8 cellular contexts compared by ENCODE assay signal in genomic region chr17:27577124-27577761, GRCh38. TPM values are rescaled to one million over a fixed set of nuclear protein-coding genes. Genes with fewer than 3 reads are reported as not detected.
DNase-seq lines count a peak whose midpoint lies in the region; ATAC-seq and TF ChIP-seq lines count a peak whose summit lies in the region.

No MANE protein-coding gene starts in this region.

- H3K27me3 Mint-ChIP-seq in activated T-helper 1 cell treated with anti-CD3 and anti-CD28 coated beads, Interleukin-12 subunit alpha, Interleukin-12 subunit beta, Interleukin-2, Interleukin-4 antibody, amounts not matched to agents 30 ng/mL and 10 ng/mL and 1 ng/mL, durations not matched to agents 14 hours and 24 hours and 36 hours (ENCODE audit: insufficient read depth), result no peaks in the 10 kb centered on the region

- H3K36me3 ChIP-seq in GM23248 (ENCODE audit: low read depth) (no peaks in the 10 kb centered on the region), heart right ventricle (peaks cover 0 to 14% (median 0%) of the 10 kb centered on the region in 9 donors)

- H3K9ac ChIP-seq in GM23248, result peak overlapping the region; percentile 48

- ATAC-seq in heart right ventricle (peak in 7 of 8 donors; percentile 40 to 52 (median 50)), sciatic nerve (peak; percentile 75), HG02588 (IDR thresholded peaks at IDR 0.05; ENCODE audit: unreplicated experiment) (no peak)

- DNase-seq in GM23248 (peak; percentile 82), heart right ventricle (no peak), sciatic nerve (ENCODE audit: low spot score) (no peak), SHP77 treated with DMSO at 0.1 percent for 48 hours (lab: John Stamatoyannopoulos, UW) (no peak)
- DNase-seq in activated T-helper 1 cell treated with anti-CD3 and anti-CD28 coated beads, Interleukin-12 subunit alpha, Interleukin-12 subunit beta, Interleukin-2, Interleukin-4 antibody, amounts not matched to agents 30 ng/mL and 10 ng/mL and 1 ng/mL, durations not matched to agents 14 hours and 24 hours and 36 hours (ENCODE audit: low spot score), result no peak
- DNase-seq in activated CD8-positive, alpha-beta memory T cell treated with anti-CD3 and anti-CD28 coated beads, Interleukin-2, amount 50 U/mL, for 48 hours, result no peak
- no peak for DNase-seq in activated effector memory CD4-positive, alpha-beta T cell treated with anti-CD3 and anti-CD28 coated beads, Interleukin-2, amount 50 U/mL, for 16 hours

- H3K4me1 Mint-ChIP-seq in activated T-helper 1 cell treated with anti-CD3 and anti-CD28 coated beads, Interleukin-12 subunit alpha, Interleukin-12 subunit beta, Interleukin-2, Interleukin-4 antibody, amounts not matched to agents 30 ng/mL and 10 ng/mL and 1 ng/mL, durations not matched to agents 14 hours and 24 hours and 36 hours (ENCODE audit: low read depth), result peaks cover 92% of the 10 kb centered on the region

- peak overlapping the region; percentile 46; the same call in 1 of the 2 replicates for H2AFZ ChIP-seq in GM23248

- no peak for TF ChIP-seq CTCF in heart right ventricle (IDR thresholded peaks at IDR 0.05)

- H3K27me3 ChIP-seq in GM23248 (replicated peaks; ENCODE audit: insufficient read depth) (no peaks in the 10 kb centered on the region), heart right ventricle (no peaks in the 10 kb centered on the region)

- peak overlapping the region; percentile 81 for H3K27ac Mint-ChIP-seq in activated T-helper 1 cell treated with anti-CD3 and anti-CD28 coated beads, Interleukin-12 subunit alpha, Interleukin-12 subunit beta, Interleukin-2, Interleukin-4 antibody, amounts not matched to agents 30 ng/mL and 10 ng/mL and 1 ng/mL, durations not matched to agents 14 hours and 24 hours and 36 hours

- H3K27ac ChIP-seq in GM23248 (peak overlapping the region; percentile 47), heart right ventricle (peak overlapping the region in 9 of 10 donors; percentile 8 to 79 (median 56))

- peak overlapping the region; percentile 34 for H3K4me3 Mint-ChIP-seq in activated T-helper 1 cell treated with anti-CD3 and anti-CD28 coated beads, Interleukin-12 subunit alpha, Interleukin-12 subunit beta, Interleukin-2, Interleukin-4 antibody, amounts not matched to agents 30 ng/mL and 10 ng/mL and 1 ng/mL, durations not matched to agents 14 hours and 24 hours and 36 hours

- H3K9me3 ChIP-seq in GM23248 (ENCODE audit: low read depth), result no peaks in the 10 kb centered on the region
- H3K9me3 ChIP-seq in heart right ventricle, result no peaks in the 10 kb centered on the region

- peak overlapping the region; percentile 38 for H3K4me2 ChIP-seq in GM23248 (ENCODE audit: unreplicated experiment)

- no peaks in the 10 kb centered on the region for H4K20me1 ChIP-seq in GM23248 (ENCODE audit: insufficient read depth)

- H3K79me2 ChIP-seq in GM23248 (ENCODE audit: insufficient read depth), result no peaks in the 10 kb centered on the region

- peaks cover 32% of the 10 kb centered on the region for H3F3A ChIP-seq in GM23248 (ENCODE audit: insufficient read depth)

- no peaks in the 10 kb centered on the region for H3K9me3 Mint-ChIP-seq in activated T-helper 1 cell treated with anti-CD3 and anti-CD28 coated beads, Interleukin-12 subunit alpha, Interleukin-12 subunit beta, Interleukin-2, Interleukin-4 antibody, amounts not matched to agents 30 ng/mL and 10 ng/mL and 1 ng/mL, durations not matched to agents 14 hours and 24 hours and 36 hours

- intact Hi-C loops in activated T-helper 1 cell treated with anti-CD3 and anti-CD28 coated beads, Interleukin-12 subunit alpha, Interleukin-12 subunit beta, Interleukin-2, Interleukin-4 antibody, amounts not matched to agents 30 ng/mL and 10 ng/mL and 1 ng/mL, durations not matched to agents 14 hours and 24 hours and 36 hours (cut with micrococcal nuclease), result no loop called here
- intact Hi-C loops in heart right ventricle (cut with DNase I), result no loop called here
- intact Hi-C loops in sciatic nerve (cut with DNase I), result no loop called here

- peaks cover 42% of the 10 kb centered on the region for H3K4me1 ChIP-seq in GM23248 (ENCODE audit: insufficient read depth)
- H3K4me1 ChIP-seq in heart right ventricle, result peaks cover 0 to 45% (median 27%) of the 10 kb centered on the region in 9 donors

- in situ Hi-C loops in GM23248 (cut with MboI), result no loop called here

- no peaks in the 10 kb centered on the region for H3K9me2 ChIP-seq in GM23248 (ENCODE audit: insufficient read depth)

- WGBS in GM23248 (ENCODE audit: low coverage in 1 of 2, low lambda C conversion rate in 2 of 2, missing lambda C conversion rate in 2 of 2), 2 experiments, result 63 to 64% methylated on average over 19 to 20 of the region's 20 CpGs
- 70 to 71% methylated on average over 20 of the region's 20 CpGs for WGBS in heart right ventricle, 2 donors

- peaks cover 44% of the 10 kb centered on the region for H3K36me3 Mint-ChIP-seq in activated T-helper 1 cell treated with anti-CD3 and anti-CD28 coated beads, Interleukin-12 subunit alpha, Interleukin-12 subunit beta, Interleukin-2, Interleukin-4 antibody, amounts not matched to agents 30 ng/mL and 10 ng/mL and 1 ng/mL, durations not matched to agents 14 hours and 24 hours and 36 hours (ENCODE audit: low read depth)

- H3K4me3 ChIP-seq in GM23248 (no peak overlapping the region), heart right ventricle (no peak overlapping the region)

RNA-seq across cellular contexts. Expression of gene LGALS9, which starts 53.7 kb away (rescaled TPM):
- total RNA-seq in GM23248 (2014; rRNA removed; shearing (Covaris generic)), result 1.3 and 3.2 TPM in 2 replicates
- polyA plus RNA-seq in GM23248 (2016; fragmentation: Nextera tagmentation; extraction: Ambion mirVana) (1.8 and 4.1 TPM in 2 replicates), heart right ventricle (10 to 100 TPM; 18.8 to 30.2 TPM)
- 38.4 and 39.7 TPM in 2 replicates for total RNA-seq in activated T-helper 1 cell treated with anti-CD3 and anti-CD28 coated beads, Interleukin-12 subunit alpha, Interleukin-12 subunit beta, Interleukin-2, Interleukin-4 antibody, amounts not matched to agents 30 ng/mL and 10 ng/mL and 1 ng/mL, durations not matched to agents 14 hours and 24 hours and 36 hours
- total RNA-seq in heart right ventricle (10 to 100 TPM in 9 of 10 donors, 1 to 10 TPM in 1; 7.5 to 79.1 (median 16.2) TPM), sciatic nerve (41.8 TPM)
